Comparison of ENCODE assay signal across 6 cellular contexts in genomic region chr12:9107542-9107873, GRCh38. TPM values are rescaled to one million over a fixed set of nuclear protein-coding genes. Genes with fewer than 3 reads are reported as not detected.
"Had no signal": no experiment of that assay in that cellular context is flagged by ENCODE, and none has a peak within 500 bp of the region (broad histone marks: within the 10 kb centered on the region; RNA-seq: fewer than 3 reads in every experiment).

No MANE protein-coding gene starts in this region.

- DNase-seq: H9, HCEC 1CT had no signal

- H3K4me3 Mint-ChIP-seq: GM23338, H9, IgD-negative memory B cell had no signal

- H3K9me3 Mint-ChIP-seq: GM23338, H9, IgD-negative memory B cell had no signal

- H3K27ac Mint-ChIP-seq: GM23338, H9, IgD-negative memory B cell had no signal

- H3K27me3 Mint-ChIP-seq: IgD-negative memory B cell had no signal

- H3K4me3 ChIP-seq: GM23338 had no signal

- ATAC-seq: GM23338 had no signal

- H3K4me1 Mint-ChIP-seq: GM23338, H9 had no signal

RNA-seq across cellular contexts. Expression of gene A2M, which starts 8.2 kb away (rescaled TPM):
- total RNA-seq: GM23338, H1, HT-29 had no signal
- polyA plus RNA-seq: IgD-negative memory B cell had no signal
